ENCODE assay signal across 8 cellular contexts in genomic region chr5:76403963-76404693, GRCh38. TPM values are rescaled to one million over a fixed set of nuclear protein-coding genes. Genes with fewer than 3 reads are reported as not detected.
A peak's percentile ranks its signal among the peaks of the same experiment; 100 is the strongest.
DNase-seq lines count a peak whose midpoint lies in the region; ATAC-seq and TF ChIP-seq lines count a peak whose summit lies in the region.

No MANE protein-coding gene starts in this region.

- no peak for DNase-seq in dorsolateral prefrontal cortex
- peak; percentile 56 to 91 (median 80) for DNase-seq in naive thymus-derived CD8-positive, alpha-beta T cell
- DNase-seq in stimulated activated naive CD4-positive, alpha-beta T cell treated with Interleukin-2 at 50 U/mL for 16 hours (lab: John Stamatoyannopoulos, UW), result peak; percentile 79
- no peak for DNase-seq in amygdala (lab: John Stamatoyannopoulos, UW)

- POLR2A ChIA-PET in naive thymus-derived CD8-positive, alpha-beta T cell (lab: Charles Lee), result interaction anchor here (0.6 to 5.2 kb wide), 20 partner anchors 10 to 240 kb away, joined by 3 to 58 read pairs (median 4); no protein-coding TSS in a partner anchor

- peak overlapping the region; percentile 91 to 98 (median 96) for H3K4me3 Mint-ChIP-seq in naive thymus-derived CD8-positive, alpha-beta T cell

- H3K4me3 ChIP-seq in dorsolateral prefrontal cortex, result peak overlapping the region in 57 of 59 donors; percentile 48 to 76 (median 64)

- H3K27me3 Mint-ChIP-seq in naive thymus-derived CD8-positive, alpha-beta T cell, result no peaks in the 10 kb centered on the region

- H3K36me3 Mint-ChIP-seq in naive thymus-derived CD8-positive, alpha-beta T cell, result peaks cover 0 to 9% (median 0%) of the 10 kb centered on the region in 3 donors

- no peak for TF ChIP-seq CTCF in dorsolateral prefrontal cortex (IDR thresholded peaks at IDR 0.05 in 54 of 56, conservative IDR thresholded peaks at IDR 0.05 in 2 of 56; ENCODE audit: low read depth in 1 of 56, partially characterized antibody in 56 of 56)

- peak overlapping the region; percentile 93 to 98 (median 97) for H3K27ac Mint-ChIP-seq in naive thymus-derived CD8-positive, alpha-beta T cell

- H3K27me3 ChIP-seq in dorsolateral prefrontal cortex, result peaks cover 0 to 48% (median 30%) of the 10 kb centered on the region in 45 donors

- peak; percentile 11 for ATAC-seq in GM18520 (IDR thresholded peaks at IDR 0.05; ENCODE audit: unreplicated experiment)
- peak; percentile 25 for ATAC-seq in HG03175 (IDR thresholded peaks at IDR 0.05; ENCODE audit: unreplicated experiment)
- peak; percentile 14 to 45 for ATAC-seq in activated CD4-positive, CD25-positive, alpha-beta regulatory T cell treated with anti-CD3 and anti-CD28 coated beads, Interleukin-2, amount 50 U/mL, for 24 hours
- ATAC-seq in naive thymus-derived CD8-positive, alpha-beta T cell, result peak; percentile 41 to 44
- ATAC-seq in HG03439 (IDR thresholded peaks at IDR 0.05; ENCODE audit: unreplicated experiment), result no peak

- peak overlapping the region in 1 of 59 donors; percentile 58 for H3K27ac ChIP-seq in dorsolateral prefrontal cortex

- peaks cover 27 to 71% (median 61%) of the 10 kb centered on the region in 4 donors for H3K4me1 Mint-ChIP-seq in naive thymus-derived CD8-positive, alpha-beta T cell

- no peaks in the 10 kb centered on the region for H3K9me3 Mint-ChIP-seq in naive thymus-derived CD8-positive, alpha-beta T cell

- intact Hi-C loops in dorsolateral prefrontal cortex (cut with DNase I), result no loop called here

RNA-seq across cellular contexts. Expression of gene IQGAP2, which starts 1.0 kb away (rescaled TPM):
- total RNA-seq in dorsolateral prefrontal cortex, result 1 to 10 TPM in 111 of 120 experiments, under 1 TPM in 9; 0.66 to 7.9 (median 2.5) TPM
- 10 to 100 TPM; 66.7 to 74.0 TPM for total RNA-seq in naive thymus-derived CD8-positive, alpha-beta T cell
- polyA plus RNA-seq in naive thymus-derived CD8-positive, alpha-beta T cell, result 10 to 100 TPM; 16.2 to 22.0 (median 19.5) TPM

Comparison
In these comparisons a context has a peak if more than half of its experiments do, and no peak if none do; other contexts are left out.
1. DNase-seq: peak in naive thymus-derived CD8-positive, alpha-beta T cell (10 of 10) and stimulated activated naive CD4-positive, alpha-beta T cell treated with Interleukin-2 at 50 U/mL for 16 hours (single experiment); none in dorsolateral prefrontal cortex (0 of 10) and amygdala (0 of 56).
2. RNA of gene IQGAP2, which starts 1.0 kb away (total RNA-seq): 66.7 to 74.0 TPM in naive thymus-derived CD8-positive, alpha-beta T cell; 0.66 to 7.9 TPM in dorsolateral prefrontal cortex; every median in the first group is over 4 times any median in the second.